Comparison of ENCODE assay signal across 12 cellular contexts in genomic region chr15:83657549-83657948, GRCh38. TPM values are rescaled to one million over a fixed set of nuclear protein-coding genes. Genes with fewer than 3 reads are reported as not detected.
DNase-seq lines count a peak whose midpoint lies in the region; ATAC-seq and TF ChIP-seq lines count a peak whose summit lies in the region.
"Had no signal": no experiment of that assay in that cellular context is flagged by ENCODE, and none has a peak within 500 bp of the region (broad histone marks: within the 10 kb centered on the region; RNA-seq: fewer than 3 reads in every experiment).

No MANE protein-coding gene starts in this region.

- H3K9ac ChIP-seq in smooth muscle cell (ENCODE audit: low read depth), result no peak overlapping the region

- no peaks in the 10 kb centered on the region for H4K20me1 ChIP-seq in smooth muscle cell (ENCODE audit: low read depth)

- DNase-seq in cardiac septum (ENCODE audit: low spot score), result peak; percentile 39
- no peak for DNase-seq in left cardiac atrium
- peak; percentile 48 for DNase-seq in WTC11 (ENCODE audit: low spot score)
- DNase-seq in iPS-NIHi11 (ENCODE audit: low spot score), result peak; percentile 55
- no peak for DNase-seq in smooth muscle cell (lab: John Stamatoyannopoulos, UW; ENCODE audit: unreplicated experiment)
- DNase-seq: amygdala; GOT3; NCI-H2171; stimulated activated naive CD4-positive, alpha-beta T cell treated with Interleukin-2 at 50 U/mL for 16 hours had no signal

- POLR2A ChIA-PET in WTC11 (lab: Charles Lee), result no interaction called here

- TF ChIP-seq CTCF in WTC11 (IDR thresholded peaks at IDR 0.05) (peak; percentile 45; the same call in 1 of the 2 replicates), smooth muscle cell (IDR thresholded peaks at IDR 0.05; ENCODE audit: borderline replicate concordance, insufficient read depth, poor library complexity, severe bottlenecking) (no peak)

- ATAC-seq in left cardiac atrium (no peak), WTC11 (peak; percentile 19), HG02678 (IDR thresholded peaks at IDR 0.05; ENCODE audit: unreplicated experiment) (no peak), HG03139 (IDR thresholded peaks at IDR 0.05; ENCODE audit: unreplicated experiment) (no peak), HG03159 (IDR thresholded peaks at IDR 0.05; ENCODE audit: unreplicated experiment) (no peak)

- intact Hi-C loops in cardiac septum (cut with DNase I), result loop anchor here (5.0 kb wide), 2 partner anchors 40 to 90 kb away; no protein-coding TSS in a partner anchor
- intact Hi-C loops in left cardiac atrium (cut with DNase I), result loop anchor here in 1 of 2 donors (5.0 kb wide), 1 partner anchor 90 kb away; no protein-coding TSS in a partner anchor

- H3K27me3 Mint-ChIP-seq in WTC11 (ENCODE audit: low read depth), result peaks cover 42% of the 10 kb centered on the region

- no peak overlapping the region for H3K4me2 ChIP-seq in smooth muscle cell

- H3K4me3 ChIP-seq in smooth muscle cell, result no peak overlapping the region

- no peak overlapping the region for H3K4me3 Mint-ChIP-seq in WTC11

- WGBS in smooth muscle cell (ENCODE audit: low lambda C conversion rate), result 81% methylated on average over 4 of the region's 4 CpGs

- H3K9me3 Mint-ChIP-seq in WTC11, result no peaks in the 10 kb centered on the region

- CTCF ChIA-PET in WTC11 (lab: Charles Lee), result interaction anchor here (0.6 to 2.1 kb wide), 27 partner anchors 8 to 475 kb away, joined by 3 to 16 read pairs (median 4); partner anchors contain the start of gene SH3GL3

- H3F3A ChIP-seq in smooth muscle cell (ENCODE audit: low read depth), result no peaks in the 10 kb centered on the region

- H3K27ac ChIP-seq in smooth muscle cell (ENCODE audit: low read depth), result no peak overlapping the region

- H3K79me2 ChIP-seq in smooth muscle cell (ENCODE audit: low read depth), result no peaks in the 10 kb centered on the region

- H3K9me3 ChIP-seq in smooth muscle cell (replicated peaks; ENCODE audit: low read depth), result no peaks in the 10 kb centered on the region

- H3K27me3 ChIP-seq in smooth muscle cell (ENCODE audit: low read depth), result peaks cover 37% of the 10 kb centered on the region

- no peak overlapping the region for H2AFZ ChIP-seq in smooth muscle cell (ENCODE audit: low read depth)

- no peaks in the 10 kb centered on the region for H3K36me3 Mint-ChIP-seq in WTC11

- H3K27ac Mint-ChIP-seq in WTC11, result no peak overlapping the region

- peaks cover 2% of the 10 kb centered on the region for H3K4me1 ChIP-seq in smooth muscle cell (ENCODE audit: low read depth)

- peaks cover 4% of the 10 kb centered on the region; the same call in 1 of the 2 replicates for H3K4me1 Mint-ChIP-seq in WTC11

- H3K36me3 ChIP-seq in smooth muscle cell (ENCODE audit: low read depth), result no peaks in the 10 kb centered on the region

TF ChIP-seq in WTC11, 78 proteins besides CTCF, POLR2A, EP300 and RAD21:
- TF ChIP-seq TEAD1 (CRISPR knock-in tag; IDR thresholded peaks at IDR 0.05), result no peak
- TF ChIP-seq ZNF532 (CRISPR knock-in tag; IDR thresholded peaks at IDR 0.05; ENCODE audit: borderline replicate concordance), result no peak
- no peak for TF ChIP-seq ZNF416 (CRISPR knock-in tag; IDR thresholded peaks at IDR 0.05)
- no peak for TF ChIP-seq MXD4 (CRISPR knock-in tag; IDR thresholded peaks at IDR 0.05; ENCODE audit: borderline replicate concordance)
- no peak for TF ChIP-seq STAT6 (CRISPR knock-in tag; conservative IDR thresholded peaks at IDR 0.05; ENCODE audit: low read depth)
- no peak for TF ChIP-seq NR2C2 (CRISPR knock-in tag; IDR thresholded peaks at IDR 0.05)

RNA-seq across cellular contexts. Expression of gene ADAMTSL3, which starts 3.6 kb away (rescaled TPM):
- total RNA-seq in cardiac septum (9.8 TPM), left cardiac atrium (10 to 100 TPM; 22.8 to 25.8 TPM), WTC11 (2021) (1.1 to 1.8 TPM (median 1.7 TPM) in 3 replicates), smooth muscle cell (0.22 and 1.2 TPM in 2 replicates)
- 0.17 and 0.44 TPM in 2 replicates for polyA plus RNA-seq in smooth muscle cell

Comparison
In these comparisons a context has a peak if more than half of its experiments do, and no peak if none do; other contexts are left out.
1. DNase-seq: peak in cardiac septum (single experiment), WTC11 (single experiment) and iPS-NIHi11 (single experiment); none in left cardiac atrium (single experiment) and smooth muscle cell (single experiment).